8 cellular contexts compared by ENCODE assay signal in the genomic region with DNA sequence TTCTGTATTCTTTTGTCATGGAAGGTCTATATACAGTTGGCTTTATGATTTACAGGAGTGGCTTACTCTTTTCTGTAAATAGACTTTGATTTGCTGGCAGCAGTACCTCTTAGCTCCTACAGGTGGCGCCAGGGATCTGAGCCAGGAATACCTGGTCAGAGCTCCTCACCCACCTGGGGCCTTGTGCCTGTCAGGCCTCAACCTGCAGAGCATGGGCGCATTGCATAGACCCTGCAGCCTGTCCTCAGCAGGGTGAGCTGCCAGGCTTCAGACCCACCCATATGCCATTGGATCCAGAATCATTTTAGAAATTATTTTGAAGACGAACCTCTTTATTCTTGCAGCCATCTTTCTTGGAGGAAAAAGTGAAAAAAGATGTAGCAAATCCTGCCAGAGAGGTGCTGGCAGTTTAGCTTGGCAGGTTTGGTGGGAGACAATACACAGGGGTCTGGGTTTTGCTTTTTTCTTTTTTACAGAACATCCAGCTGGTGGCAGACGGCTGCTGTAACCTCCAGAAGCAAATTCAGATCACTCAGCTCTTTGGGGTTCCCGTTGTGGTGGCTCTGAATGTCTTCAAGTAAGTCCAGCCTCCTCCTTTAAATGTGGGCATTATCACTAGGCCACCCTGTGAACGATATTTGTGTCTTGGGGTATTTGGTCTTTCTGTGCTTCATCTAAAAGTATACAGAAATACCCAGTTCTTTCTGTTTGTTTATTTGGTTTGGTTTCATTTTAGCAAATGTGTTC.
A peak's percentile ranks its signal among the peaks of the same experiment; 100 is the strongest.
DNase-seq lines count a peak whose midpoint lies in the region; ATAC-seq and TF ChIP-seq lines count a peak whose summit lies in the region.

No MANE protein-coding gene starts in this region.

- H3K4me3 Mint-ChIP-seq in natural killer cell, result no peak overlapping the region
- no peak overlapping the region for H3K4me3 Mint-ChIP-seq in stimulated activated naive CD8-positive, alpha-beta T cell treated with anti-CD3 and anti-CD28 coated beads, Interleukin-15, amount 100 ng/mL, for 72 hours

- peaks cover 0 to 17% (median 3%) of the 10 kb centered on the region in 3 donors for H3K4me1 ChIP-seq in esophagus squamous epithelium

- H3K27ac Mint-ChIP-seq in natural killer cell, result peak overlapping the region in 1 of 2 donors; percentile 24
- peak overlapping the region in 1 of 2 donors; percentile 74 for H3K27ac Mint-ChIP-seq in stimulated activated naive CD8-positive, alpha-beta T cell treated with anti-CD3 and anti-CD28 coated beads, Interleukin-15, amount 100 ng/mL, for 72 hours

- no peak for TF ChIP-seq POLR2A in esophagus squamous epithelium (IDR thresholded peaks at IDR 0.05)

- H3K27me3 ChIP-seq in esophagus squamous epithelium, result no peaks in the 10 kb centered on the region

- peak; percentile 60 for DNase-seq in ACHN
- DNase-seq in NCI-H82 (lab: John Stamatoyannopoulos, UW), result peak; percentile 81
- peak; percentile 73 for DNase-seq in activated CD8-positive, alpha-beta memory T cell treated with anti-CD3 and anti-CD28 coated beads, Interleukin-2, amount 50 U/mL, for 48 hours
- DNase-seq in esophagus squamous epithelium (lab: John Stamatoyannopoulos, UW), result no peak
- DNase-seq in natural killer cell, result peak; percentile 39
- peak; percentile 48 to 49 for DNase-seq in stimulated activated naive CD8-positive, alpha-beta T cell treated with anti-CD3 and anti-CD28 coated beads, Interleukin-15, amount 100 ng/mL, for 72 hours

- ATAC-seq in GM18519 (IDR thresholded peaks at IDR 0.05; ENCODE audit: low FRiP score, unreplicated experiment) (peak; percentile 61), HG03439 (IDR thresholded peaks at IDR 0.05; ENCODE audit: unreplicated experiment) (peak; percentile 75), natural killer cell (peak; percentile 79 to 84 (median 79))
- ATAC-seq in stimulated activated naive CD8-positive, alpha-beta T cell treated with anti-CD3 and anti-CD28 coated beads, Interleukin-15, amount 100 ng/mL, for 72 hours, result peak; percentile 56

- H3K9me3 ChIP-seq in esophagus squamous epithelium, result no peaks in the 10 kb centered on the region

- H3K4me1 Mint-ChIP-seq in natural killer cell, result peaks cover 0 to 4% of the 10 kb centered on the region in 2 donors
- H3K4me1 Mint-ChIP-seq in stimulated activated naive CD8-positive, alpha-beta T cell treated with anti-CD3 and anti-CD28 coated beads, Interleukin-15, amount 100 ng/mL, for 72 hours, result no peaks in the 10 kb centered on the region

- in situ Hi-C loops in ACHN (cut with HindIII; ENCODE audit: low pct_ligation_motif_present, low pct_unique_long_range_greater_than_20kb, low sequenced_read_pairs), result no loop called here

- H3K27me3 Mint-ChIP-seq in natural killer cell (ENCODE audit: low read depth in 2 of 2), result no peaks in the 10 kb centered on the region
- no peaks in the 10 kb centered on the region for H3K27me3 Mint-ChIP-seq in stimulated activated naive CD8-positive, alpha-beta T cell treated with anti-CD3 and anti-CD28 coated beads, Interleukin-15, amount 100 ng/mL, for 72 hours

- no peak overlapping the region for H3K4me3 ChIP-seq in esophagus squamous epithelium

- no peaks in the 10 kb centered on the region for H3K9me3 Mint-ChIP-seq in natural killer cell
- H3K9me3 Mint-ChIP-seq in stimulated activated naive CD8-positive, alpha-beta T cell treated with anti-CD3 and anti-CD28 coated beads, Interleukin-15, amount 100 ng/mL, for 72 hours, result no peaks in the 10 kb centered on the region

- no peaks in the 10 kb centered on the region for H3K36me3 Mint-ChIP-seq in natural killer cell

- peak; percentile 90 to 99 (median 96) for TF ChIP-seq CTCF in esophagus squamous epithelium (IDR thresholded peaks at IDR 0.05)
- peak; percentile 97 for TF ChIP-seq CTCF in natural killer cell (IDR thresholded peaks at IDR 0.05)

- no peak overlapping the region for H3K27ac ChIP-seq in esophagus squamous epithelium

- no peaks in the 10 kb centered on the region for H3K36me3 ChIP-seq in esophagus squamous epithelium

- WGBS in esophagus squamous epithelium, 2 donors, result 41 to 42% methylated on average over 5 to 6 of the region's 6 CpGs

- intact Hi-C loops in esophagus squamous epithelium (cut with DNase I) (loop anchor here (5.0 kb wide), 1 partner anchor 122 kb away; no protein-coding TSS in a partner anchor), natural killer cell (cut with micrococcal nuclease) (loop anchor here (1.0 to 2.0 kb wide), 2 partner anchors 310 to 320 kb away; no protein-coding TSS in a partner anchor)
